Comparison of ENCODE assay signal across 15 cellular contexts in genomic region chr6:25122622-25123237, GRCh38.
A peak's percentile ranks its signal among the peaks of the same experiment; 100 is the strongest.
DNase-seq lines count a peak whose midpoint lies in the region; ATAC-seq and TF ChIP-seq lines count a peak whose summit lies in the region.
"Had no signal": no experiment of that assay in that cellular context is flagged by ENCODE, and none has a peak within 500 bp of the region (broad histone marks: within the 10 kb centered on the region; RNA-seq: fewer than 3 reads in every experiment).

No MANE protein-coding gene starts in this region.

- CTCF ChIA-PET in HEK293T (lab: Yijun Ruan, JAX): no interaction called here

- H3K27ac ChIP-seq in heart left ventricle (peak overlapping the region in 11 of 12 donors; percentile 22 to 76 (median 57)), uterus (peak overlapping the region; percentile 55 to 79)
- H3K27ac ChIP-seq: RWPE1 had no signal

- peaks cover 0 to 71% (median 17%) of the 10 kb centered on the region in 12 donors for H3K4me1 ChIP-seq in heart left ventricle
- no peaks in the 10 kb centered on the region for H3K4me1 ChIP-seq in uterus

- TF ChIP-seq CTCF in heart left ventricle (IDR thresholded peaks at IDR 0.05): no peak
- TF ChIP-seq CTCF in uterus (IDR thresholded peaks at IDR 0.05): no peak

- ATAC-seq in heart left ventricle (peak in 1 of 4 donors; percentile 41), left cardiac atrium (no peak), left lobe of liver (peak; percentile 58)
- ATAC-seq in stimulated activated naive CD8-positive, alpha-beta T cell treated with anti-CD3 and anti-CD28 coated beads, Interleukin-15, Interleukin-2, amounts not matched to agents 100 U/mL and 50 U/mL, for 24 hours: no peak
- ATAC-seq: naive thymus-derived CD8-positive, alpha-beta T cell had no signal

- POLR2A ChIA-PET in HEK293T (lab: Yijun Ruan, JAX): no interaction called here

- intact Hi-C loops in heart left ventricle (cut with DNase I): loop anchor here in 1 of 10 donors (5.0 kb wide), 1 partner anchor 35 kb away; no protein-coding TSS in a partner anchor
- intact Hi-C loops in left cardiac atrium (cut with DNase I): no loop called here
- intact Hi-C loops in uterus (cut with DNase I; ENCODE audit: low total_unique reads): no loop called here

- H3K36me3 ChIP-seq in heart left ventricle: peaks cover 0 to 53% (median 10%) of the 10 kb centered on the region in 9 donors
- H3K36me3 ChIP-seq in uterus: no peaks in the 10 kb centered on the region
- H3K36me3 ChIP-seq: adrenal gland had no signal

- TF ChIP-seq POLR2A in heart left ventricle (IDR thresholded peaks at IDR 0.05) (no peak), uterus (IDR thresholded peaks at IDR 0.05) (no peak)

- 50 to 57% (median 53%) methylated on average over 3 of the region's 3 CpGs for WGBS in heart left ventricle, 4 donors

- no peaks in the 10 kb centered on the region for H3K27me3 ChIP-seq in heart left ventricle
- no peaks in the 10 kb centered on the region for H3K27me3 ChIP-seq in uterus
- H3K27me3 ChIP-seq: adrenal gland had no signal

- H3K4me3 ChIP-seq in heart left ventricle (no peak overlapping the region), uterus (no peak overlapping the region)
- H3K4me3 ChIP-seq: adrenal gland had no signal

- H3K9me3 ChIP-seq in heart left ventricle (no peaks in the 10 kb centered on the region), uterus (no peaks in the 10 kb centered on the region)
- H3K9me3 ChIP-seq: adrenal gland had no signal

- no peak for DNase-seq in heart left ventricle
- DNase-seq in left cardiac atrium: no peak
- peak; percentile 96 for DNase-seq in NCI-H748 treated with DMSO at 0.1 percent for 48 hours (lab: John Stamatoyannopoulos, UW)
- no peak for DNase-seq in left lobe of liver (ENCODE audit: low spot score)
- DNase-seq in uterus: no peak
- DNase-seq in cerebellar cortex (ENCODE audit: low spot score): no peak
- no peak for DNase-seq in stimulated activated naive CD8-positive, alpha-beta T cell treated with anti-CD3 and anti-CD28 coated beads, Interleukin-15, Interleukin-2, amounts not matched to agents 100 U/mL and 50 U/mL, for 24 hours
- DNase-seq in HEK293T (ENCODE audit: extremely low spot score): no peak
- DNase-seq: activated CD4-positive, alpha-beta T cell treated with anti-CD3 and anti-CD28 coated beads, Interleukin-2, amount 50 U/mL, for 1 hour; head of caudate nucleus; naive thymus-derived CD8-positive, alpha-beta T cell; NCI-H524 treated with DMSO at 0.1 percent for 48 hours; stimulated activated CD4-positive, alpha-beta T cell treated with anti-CD3 and anti-CD28 coated beads, Interleukin-2, amount 100 ng/mL, for 48 hours had no signal

TF ChIP-seq in HEK293T, 16 proteins besides CTCF, POLR2A, EP300 and RAD21:
- TF ChIP-seq NFRKB (IDR thresholded peaks at IDR 0.05): no peak
- no peak for TF ChIP-seq TARDBP (IDR thresholded peaks at IDR 0.05)
- no peak for TF ChIP-seq BHLHE40 (IDR thresholded peaks at IDR 0.05; ENCODE audit: borderline replicate concordance)
- TF ChIP-seq ELF4 (IDR thresholded peaks at IDR 0.05): no peak
- no peak for TF ChIP-seq FOXM1 (IDR thresholded peaks at IDR 0.05; ENCODE audit: borderline replicate concordance)
- TF ChIP-seq HDGF (IDR thresholded peaks at IDR 0.05; ENCODE audit: borderline replicate concordance): no peak
- TF ChIP-seq FOXK2 (IDR thresholded peaks at IDR 0.05): no peak
- TF ChIP-seq L3MBTL2 (conservative IDR thresholded peaks at IDR 0.05): no peak
- no peak for TF ChIP-seq PKNOX1 (IDR thresholded peaks at IDR 0.05)
- TF ChIP-seq ARNT (IDR thresholded peaks at IDR 0.05): no peak
- TF ChIP-seq SUZ12 (IDR thresholded peaks at IDR 0.05): no peak
- TF ChIP-seq CTBP1 (IDR thresholded peaks at IDR 0.05; ENCODE audit: borderline replicate concordance): no peak
- TF ChIP-seq SP1 (IDR thresholded peaks at IDR 0.05): no peak
- TF ChIP-seq FOXA1 (IDR thresholded peaks at IDR 0.05): no peak
- TF ChIP-seq ZNF384 (IDR thresholded peaks at IDR 0.05): no peak
- no peak for TF ChIP-seq LEF1 (IDR thresholded peaks at IDR 0.05; ENCODE audit: borderline replicate concordance)
